In the genomic region with DNA sequence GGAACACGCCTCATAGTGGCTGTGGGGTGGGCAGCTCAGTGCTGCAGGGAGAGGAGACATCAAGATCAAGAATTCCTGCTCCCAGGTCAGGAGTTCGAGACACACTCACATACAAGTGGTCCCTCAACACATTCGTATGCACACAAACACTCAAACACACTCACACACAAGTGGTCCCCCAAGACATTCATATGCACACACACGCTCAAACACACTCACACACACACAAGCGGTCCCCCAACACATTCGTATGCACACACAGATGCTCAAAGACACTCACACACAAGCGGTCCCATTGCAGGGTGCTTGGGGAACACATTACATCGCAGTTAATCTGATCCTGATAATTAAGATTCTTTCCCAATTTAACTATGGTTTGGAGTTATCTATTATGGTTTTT, we compare ENCODE assay signal across 21 cellular contexts.
"Had no signal": no experiment of that assay in that cellular context is flagged by ENCODE, and none has a peak within 500 bp of the region (broad histone marks: within the 10 kb centered on the region; RNA-seq: fewer than 3 reads in every experiment).

No MANE protein-coding gene starts in this region.

- H3K4me3 Mint-ChIP-seq: memory B cell; natural killer cell; stimulated activated naive B cell treated with anti-CD40 and anti-IgM and Interleukin-4, amounts not matched to agents 10 μg/mL and 1 μg/mL and 100 μg/mL, for 72 hours; stimulated activated naive CD8-positive, alpha-beta T cell treated with anti-CD3 and anti-CD28 coated beads, Interleukin-15, Interleukin-2, amounts not matched to agents 100 ng/mL and 50 ng/mL, for 24 hours had no signal

- H3K27me3 Mint-ChIP-seq: memory B cell; stimulated activated naive B cell treated with anti-CD40 and anti-IgM and Interleukin-4, amounts not matched to agents 10 μg/mL and 1 μg/mL and 100 μg/mL, for 72 hours; stimulated activated naive CD8-positive, alpha-beta T cell treated with anti-CD3 and anti-CD28 coated beads, Interleukin-15, Interleukin-2, amounts not matched to agents 100 ng/mL and 50 ng/mL, for 24 hours had no signal

- H3K79me2 ChIP-seq: hepatocyte had no signal

- H3K4me1 ChIP-seq: gastroesophageal sphincter, heart left ventricle, psoas muscle, sigmoid colon had no signal

- H3K4me1 Mint-ChIP-seq: natural killer cell had no signal

- H3K9me3 Mint-ChIP-seq: memory B cell; natural killer cell; stimulated activated naive B cell treated with anti-CD40 and anti-IgM and Interleukin-4, amounts not matched to agents 10 μg/mL and 1 μg/mL and 100 μg/mL, for 72 hours; stimulated activated naive CD8-positive, alpha-beta T cell treated with anti-CD3 and anti-CD28 coated beads, Interleukin-15, Interleukin-2, amounts not matched to agents 100 ng/mL and 50 ng/mL, for 24 hours had no signal

- H3K4me3 ChIP-seq: dorsolateral prefrontal cortex, gastroesophageal sphincter, heart left ventricle, hepatocyte, lung, psoas muscle, sigmoid colon had no signal

- H3K27me3 ChIP-seq: dorsolateral prefrontal cortex, gastroesophageal sphincter, heart left ventricle, hepatocyte, sigmoid colon had no signal

- H3K36me3 ChIP-seq: gastroesophageal sphincter, heart left ventricle, sigmoid colon had no signal

- H2AFZ ChIP-seq: hepatocyte had no signal

- H3K9me3 ChIP-seq: gastroesophageal sphincter, heart left ventricle, psoas muscle, sigmoid colon had no signal

- ATAC-seq: esophagus mucosa; gastroesophageal sphincter; left ventricle myocardium superior; psoas muscle; stimulated activated naive B cell treated with anti-CD40 and anti-IgM and Interleukin-4, amounts not matched to agents 10 μg/mL and 1 μg/mL and 100 μg/mL, for 72 hours had no signal

- H3K27ac ChIP-seq: dorsolateral prefrontal cortex, epithelial cell of prostate, gastroesophageal sphincter, heart left ventricle, hepatocyte, psoas muscle, sigmoid colon had no signal

- H3K4me2 ChIP-seq: hepatocyte had no signal

- H3K27ac Mint-ChIP-seq: memory B cell; natural killer cell; stimulated activated naive B cell treated with anti-CD40 and anti-IgM and Interleukin-4, amounts not matched to agents 10 μg/mL and 1 μg/mL and 100 μg/mL, for 72 hours; stimulated activated naive CD8-positive, alpha-beta T cell treated with anti-CD3 and anti-CD28 coated beads, Interleukin-15, Interleukin-2, amounts not matched to agents 100 ng/mL and 50 ng/mL, for 24 hours had no signal

- DNase-seq: dorsolateral prefrontal cortex; effector CD4-positive, alpha-beta T cell; foreskin fibroblast; heart left ventricle; kidney glomerular epithelial cell; left colon; left ventricle myocardium superior; natural killer cell; psoas muscle; right cardiac atrium; sigmoid colon; stimulated activated CD4-positive, alpha-beta T cell treated with anti-CD3 and anti-CD28 coated beads, Interleukin-2, amount 100 ng/mL, for 48 hours; stimulated activated naive B cell treated with anti-CD40 and anti-IgM and Interleukin-4, amounts not matched to agents 10 μg/mL and 1 μg/mL and 100 μg/mL, for 72 hours; trophoblast cell had no signal

- H3K36me3 Mint-ChIP-seq: memory B cell; natural killer cell; stimulated activated naive B cell treated with anti-CD40 and anti-IgM and Interleukin-4, amounts not matched to agents 10 μg/mL and 1 μg/mL and 100 μg/mL, for 72 hours had no signal
